In genomic region chr9:546235-546634, GRCh38 we compare ENCODE assay signal across 10 cellular contexts. TPM values are rescaled to one million over a fixed set of nuclear protein-coding genes. Genes with fewer than 3 reads are reported as not detected.
DNase-seq lines count a peak whose midpoint lies in the region; ATAC-seq and TF ChIP-seq lines count a peak whose summit lies in the region.
"Had no signal": no experiment of that assay in that cellular context is flagged by ENCODE, and none has a peak within 500 bp of the region (broad histone marks: within the 10 kb centered on the region; RNA-seq: fewer than 3 reads in every experiment).

No MANE protein-coding gene starts in this region.

- intact Hi-C loops in upper lobe of right lung (cut with DNase I), result no loop called here

- no peak overlapping the region for H3K4me3 Mint-ChIP-seq in mesothelial cell of epicardium

- H3K9ac ChIP-seq in adipocyte (ENCODE audit: low read length) (no peak overlapping the region), smooth muscle cell (ENCODE audit: low read depth) (no peak overlapping the region)

- no peak for DNase-seq in adipocyte (ENCODE audit: low read depth)
- no peak for DNase-seq in foreskin keratinocyte
- DNase-seq in mesothelial cell of epicardium (ENCODE audit: low spot score in 2 of 2, unreplicated experiment in 2 of 2), result no peak
- DNase-seq in upper lobe of right lung, result no peak
- no peak for DNase-seq in smooth muscle cell (lab: John Stamatoyannopoulos, UW; ENCODE audit: unreplicated experiment)
- DNase-seq in central memory CD4-positive, alpha-beta T cell, result no peak
- DNase-seq: activated CD8-positive, alpha-beta memory T cell treated with anti-CD3 and anti-CD28 coated beads, Interleukin-2, amount 50 U/mL, for 4 hours; NCI-H146 had no signal

- no peaks in the 10 kb centered on the region for H4K20me1 ChIP-seq in smooth muscle cell (ENCODE audit: low read depth)

- H3K4me1 Mint-ChIP-seq in mesothelial cell of epicardium, result peaks cover 52% of the 10 kb centered on the region

- H3K27ac Mint-ChIP-seq in mesothelial cell of epicardium, result peak overlapping the region; percentile 56

- peaks cover 11% of the 10 kb centered on the region for H3K36me3 Mint-ChIP-seq in mesothelial cell of epicardium

- no peaks in the 10 kb centered on the region for H3K27me3 ChIP-seq in adipocyte (replicated peaks; ENCODE audit: control insufficient read depth, insufficient read depth, low read length)
- no peaks in the 10 kb centered on the region for H3K27me3 ChIP-seq in foreskin keratinocyte
- no peaks in the 10 kb centered on the region for H3K27me3 ChIP-seq in upper lobe of right lung
- no peaks in the 10 kb centered on the region for H3K27me3 ChIP-seq in smooth muscle cell (ENCODE audit: low read depth)

- no peak overlapping the region for H3K4me2 ChIP-seq in smooth muscle cell

- H3F3A ChIP-seq in smooth muscle cell (ENCODE audit: low read depth), result no peaks in the 10 kb centered on the region

- 75% methylated on average over 3 of the region's 3 CpGs for WGBS in smooth muscle cell (ENCODE audit: low lambda C conversion rate)

- H3K27ac ChIP-seq in foreskin keratinocyte, result no peak overlapping the region
- peak overlapping the region; percentile 44 for H3K27ac ChIP-seq in upper lobe of right lung
- H3K27ac ChIP-seq in smooth muscle cell (ENCODE audit: low read depth), result no peak overlapping the region

- no peaks in the 10 kb centered on the region for H3K27me3 Mint-ChIP-seq in mesothelial cell of epicardium (ENCODE audit: low read depth)

- peaks cover 4% of the 10 kb centered on the region for H3K9me3 Mint-ChIP-seq in mesothelial cell of epicardium

- H3K4me1 ChIP-seq in adipocyte (ENCODE audit: control insufficient read depth, insufficient read depth, low read length), result peaks cover 28% of the 10 kb centered on the region
- peaks cover 7% of the 10 kb centered on the region for H3K4me1 ChIP-seq in foreskin keratinocyte
- peaks cover 11% of the 10 kb centered on the region for H3K4me1 ChIP-seq in upper lobe of right lung
- no peaks in the 10 kb centered on the region for H3K4me1 ChIP-seq in smooth muscle cell (ENCODE audit: low read depth)

- H3K36me3 ChIP-seq in adipocyte (ENCODE audit: control insufficient read depth, insufficient read depth, low read length, severe bottlenecking) (no peaks in the 10 kb centered on the region), upper lobe of right lung (peaks cover 5% of the 10 kb centered on the region), smooth muscle cell (ENCODE audit: low read depth) (no peaks in the 10 kb centered on the region)

- H3K4me3 ChIP-seq in adipocyte (ENCODE audit: low read length) (peak overlapping the region; percentile 22), upper lobe of right lung (no peak overlapping the region), smooth muscle cell (no peak overlapping the region)

- H3K79me2 ChIP-seq in smooth muscle cell (ENCODE audit: low read depth), result no peaks in the 10 kb centered on the region

- H2AFZ ChIP-seq in smooth muscle cell (ENCODE audit: low read depth), result no peak overlapping the region

- TF ChIP-seq CTCF in foreskin keratinocyte (conservative IDR thresholded peaks at IDR 0.05) (peak; percentile 8), mesothelial cell of epicardium (IDR thresholded peaks at IDR 0.05; ENCODE audit: unreplicated experiment) (no peak), upper lobe of right lung (IDR thresholded peaks at IDR 0.05) (no peak), smooth muscle cell (IDR thresholded peaks at IDR 0.05; ENCODE audit: borderline replicate concordance, insufficient read depth, poor library complexity, severe bottlenecking) (no peak)

- peak; percentile 72 for ATAC-seq in foreskin keratinocyte
- ATAC-seq in upper lobe of right lung, result no peak
- ATAC-seq in HG02970 (IDR thresholded peaks at IDR 0.05; ENCODE audit: low FRiP score, unreplicated experiment), result no peak
- ATAC-seq: naive thymus-derived CD4-positive, alpha-beta T cell had no signal

- H3K9me3 ChIP-seq in adipocyte (ENCODE audit: control insufficient read depth, low read length), result no peaks in the 10 kb centered on the region
- H3K9me3 ChIP-seq in upper lobe of right lung, result no peaks in the 10 kb centered on the region
- no peaks in the 10 kb centered on the region for H3K9me3 ChIP-seq in smooth muscle cell (replicated peaks; ENCODE audit: low read depth)

RNA-seq across cellular contexts. Expression of gene KANK1, which starts 41.7 kb away (rescaled TPM):
- total RNA-seq in foreskin keratinocyte (62.4 and 81.6 TPM in 2 replicates), mesothelial cell of epicardium (54.7 to 59.1 TPM (median 58.3 TPM) in 3 replicates), upper lobe of right lung (53.6 TPM), smooth muscle cell (27.1 and 40.5 TPM in 2 replicates)
- polyA plus RNA-seq in foreskin keratinocyte (27.9 and 37.3 TPM in 2 replicates), smooth muscle cell (6.8 and 23.0 TPM in 2 replicates)
